Comparison of ENCODE assay signal across 8 cellular contexts in genomic region chr14:71855399-71856036, GRCh38.
DNase-seq lines count a peak whose midpoint lies in the region; ATAC-seq, FAIRE-seq and TF ChIP-seq lines count a peak whose summit lies in the region.

No MANE protein-coding gene starts in this region.

- no peaks in the 10 kb centered on the region for H3K9me3 ChIP-seq in mucosa of descending colon

- ATAC-seq in mucosa of descending colon = peak; percentile 76
- no peak for ATAC-seq in GM21367 (IDR thresholded peaks at IDR 0.05; ENCODE audit: unreplicated experiment)

- intact Hi-C loops in mucosa of descending colon (cut with DNase I, micrococcal nuclease) = no loop called here

- no peak overlapping the region for H3K27ac Mint-ChIP-seq in endothelial cell (ENCODE audit: unreplicated experiment)

- no peak for TF ChIP-seq POLR2A in GM12891 (IDR thresholded peaks at IDR 0.05; ENCODE audit: low read depth, low read length)

- no peaks in the 10 kb centered on the region for H3K4me1 ChIP-seq in mucosa of descending colon (ENCODE audit: low read depth)

- H3K36me3 Mint-ChIP-seq in endothelial cell (ENCODE audit: low read depth, unreplicated experiment) = peaks cover 7% of the 10 kb centered on the region

- FAIRE-seq in GM12891 (lab: Jason Lieb, UNC) = no peak

- peak; percentile 77 for DNase-seq in AG08395 (ENCODE audit: low spot score)
- peak; percentile 30 for DNase-seq in GM12891 (ENCODE audit: insufficient read length, low spot score)
- DNase-seq in NCI-H2171 (lab: John Stamatoyannopoulos, UW) = peak; percentile 27
- peak; percentile 6 to 30 for DNase-seq in activated CD4-positive, alpha-beta T cell treated with anti-CD3 and anti-CD28 coated beads, Interleukin-2, amount 50 U/mL, for 24 hours (ENCODE audit: low read depth in 1 of 2, low spot score in 1 of 2)
- peak; percentile 79 for DNase-seq in endothelial cell (ENCODE audit: low spot score)
- DNase-seq in mucosa of descending colon = peak; percentile 54 to 89 (median 83)
- peak; percentile 54 for DNase-seq in stromal cell of bone marrow (ENCODE audit: low read depth)

- H3K27me3 Mint-ChIP-seq in endothelial cell (ENCODE audit: unreplicated experiment) = peaks cover 2% of the 10 kb centered on the region

- peak; percentile 76 for TF ChIP-seq CTCF in endothelial cell (IDR thresholded peaks at IDR 0.05; ENCODE audit: unreplicated experiment)
- TF ChIP-seq CTCF in mucosa of descending colon (IDR thresholded peaks at IDR 0.05) = no peak

- peaks cover 31% of the 10 kb centered on the region for H3K4me1 Mint-ChIP-seq in endothelial cell (ENCODE audit: unreplicated experiment)

- no peaks in the 10 kb centered on the region for H3K36me3 ChIP-seq in mucosa of descending colon (ENCODE audit: low read depth)

- peaks cover 4% of the 10 kb centered on the region for H3K9me3 Mint-ChIP-seq in endothelial cell (ENCODE audit: unreplicated experiment)

- H3K4me3 Mint-ChIP-seq in endothelial cell (ENCODE audit: unreplicated experiment) = no peak overlapping the region

- H3K4me3 ChIP-seq in mucosa of descending colon = no peak overlapping the region

TF ChIP-seq in GM12891, 5 proteins besides CTCF, POLR2A, EP300 and RAD21:
- TF ChIP-seq POU2F2 (IDR thresholded peaks at IDR 0.05; ENCODE audit: low read depth, low read length) (no peak), SPI1 (IDR thresholded peaks at IDR 0.05; ENCODE audit: low read depth, low read length) (no peak), PAX5 (IDR thresholded peaks at IDR 0.05; ENCODE audit: insufficient read depth, low read length, severe bottlenecking) (no peak), TAF1 (IDR thresholded peaks at IDR 0.05; ENCODE audit: low read depth, low read length) (no peak), POLR2AphosphoS5 (IDR thresholded peaks at IDR 0.05; ENCODE audit: low read depth, low read length) (no peak)

Comparison
In these comparisons a context has a peak if more than half of its experiments do, and no peak if none do; other contexts are left out.
1. DNase-seq: peak in every context shown above with its lines; median percentile 83 in mucosa of descending colon; 79 in endothelial cell; 77 in AG08395; 54 in stromal cell of bone marrow; 30 in GM12891; 27 in NCI-H2171; 18 in activated CD4-positive, alpha-beta T cell treated with anti-CD3 and anti-CD28 coated beads, Interleukin-2, amount 50 U/mL, for 24 hours.